Comparison of ENCODE assay signal across 17 cellular contexts in the genomic region with DNA sequence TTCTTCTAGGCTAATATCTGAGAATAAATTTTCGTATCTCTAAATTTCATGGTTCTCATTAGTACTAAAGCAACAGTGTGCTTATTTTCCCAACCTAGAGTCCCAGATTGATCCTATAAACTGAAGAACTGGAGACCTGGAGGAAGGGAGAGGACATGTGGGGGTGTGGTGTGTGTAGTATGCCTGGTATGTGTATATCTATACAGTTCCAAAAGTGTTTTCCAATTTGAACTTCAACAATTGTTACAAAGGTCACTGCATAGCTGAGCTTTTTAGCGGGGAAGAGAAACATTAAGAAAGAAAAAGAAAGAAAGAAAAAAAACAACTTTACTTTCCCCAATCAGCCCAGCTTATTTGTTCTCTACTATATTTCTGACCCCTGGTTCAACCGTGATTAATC.
DNase-seq lines count a peak whose midpoint lies in the region; ATAC-seq and TF ChIP-seq lines count a peak whose summit lies in the region.
"Had no signal": no experiment of that assay in that cellular context is flagged by ENCODE, and none has a peak within 500 bp of the region (broad histone marks: within the 10 kb centered on the region; RNA-seq: fewer than 3 reads in every experiment).

No MANE protein-coding gene starts in this region.

- H3K9me3 ChIP-seq in IMR-90 (ENCODE audit: control insufficient read depth, insufficient read depth, low read length) (no peaks in the 10 kb centered on the region), MM.1S (replicated peaks; ENCODE audit: insufficient read depth, low read length) (no peaks in the 10 kb centered on the region)
- H3K9me3 ChIP-seq: A549 had no signal

- no peaks in the 10 kb centered on the region for H3K79me1 ChIP-seq in IMR-90 (ENCODE audit: low read depth in 1 of 2, low read length in 2 of 2)

- no peaks in the 10 kb centered on the region for H3K9me1 ChIP-seq in IMR-90 (ENCODE audit: insufficient read depth, low read length)

- BruUV-seq in IMR-90 (replicated peaks; lab: Mats Ljungman, UMichigan): no TSS peak

- H3K27me3 Mint-ChIP-seq in nephron (ENCODE audit: low read depth): no peaks in the 10 kb centered on the region
- H3K27me3 Mint-ChIP-seq: CD4-positive, alpha-beta T cell had no signal

- H3K4me1 ChIP-seq in IMR-90 (ENCODE audit: control insufficient read depth, insufficient read depth, low read length) (peaks cover 1% of the 10 kb centered on the region; the same call in 1 of the 2 replicates), MM.1S (ENCODE audit: low read length) (no peaks in the 10 kb centered on the region)
- H3K4me1 ChIP-seq: A549 had no signal

- CTCF ChIA-PET in IMR-90 (lab: Yijun Ruan, JAX): interaction anchor here (0.6 kb wide), 1 partner anchor 38 kb away, joined by 3 read pairs; no protein-coding TSS in a partner anchor

- H3K56ac ChIP-seq in IMR-90 (ENCODE audit: extremely low read depth, insufficient read depth, low read length): no peak overlapping the region

- H2AFZ ChIP-seq in IMR-90 (replicated peaks; ENCODE audit: low read length, poor library complexity): no peak overlapping the region
- no peak overlapping the region for H2AFZ ChIP-seq in MM.1S (ENCODE audit: low read length)

- H3K27ac ChIP-seq in IMR-90 (ENCODE audit: insufficient read depth, low read length): no peak overlapping the region
- no peak overlapping the region for H3K27ac ChIP-seq in MM.1S (ENCODE audit: low read length)
- H3K27ac ChIP-seq: 22Rv1, A549, C4-2B had no signal

- H3K14ac ChIP-seq in IMR-90 (replicated peaks; ENCODE audit: low read depth, low read length): no peak overlapping the region; the same call in 1 of the 2 replicates

- dilution Hi-C loops in IMR-90 (cut with HindIII; ENCODE audit: low sequenced_read_pairs, unreplicated experiment): no loop called here

- no peaks in the 10 kb centered on the region for H3K79me2 ChIP-seq in MM.1S (ENCODE audit: low read length)

- POLR2A ChIA-PET in IMR-90 (lab: Charles Lee; ENCODE audit: unreplicated experiment): no interaction called here

- H3K36me3 Mint-ChIP-seq in nephron (ENCODE audit: low read depth): peaks cover 3% of the 10 kb centered on the region

- intact Hi-C loops in Right ventricle myocardium superior (cut with DNase I): no loop called here
- intact Hi-C loops in cardiac septum (cut with DNase I): no loop called here
- intact Hi-C loops in IMR-90 (cut with micrococcal nuclease): no loop called here

- H2BK120ac ChIP-seq in IMR-90 (ENCODE audit: low read depth, low read length): no peak overlapping the region

- no peak overlapping the region for H3K9ac ChIP-seq in IMR-90 (ENCODE audit: low read depth, low read length)
- H3K9ac ChIP-seq in MM.1S (ENCODE audit: low read length): no peak overlapping the region

- TF ChIP-seq POLR2A in IMR-90 (IDR thresholded peaks at IDR 0.05; ENCODE audit: low read depth, low read length): no peak

- no peak overlapping the region for H2AK5ac ChIP-seq in IMR-90 (ENCODE audit: low read depth, low read length)

- H3K4ac ChIP-seq in IMR-90 (ENCODE audit: low read depth, low read length): no peak overlapping the region

- H4K91ac ChIP-seq in IMR-90 (ENCODE audit: insufficient read depth, low read depth, low read length): no peak overlapping the region

- H3K4me1 Mint-ChIP-seq in nephron: peaks cover 5% of the 10 kb centered on the region

- H3K4me2 ChIP-seq in IMR-90 (ENCODE audit: low read depth, low read length) (peak overlapping the region; percentile 42; the same call in 1 of the 2 replicates), MM.1S (ENCODE audit: low read depth, low read length) (no peak overlapping the region)
- H3K4me2 ChIP-seq: A549 had no signal

- no peak overlapping the region for H2BK15ac ChIP-seq in IMR-90 (ENCODE audit: low read depth, low read length)

- no peak overlapping the region for H2AK9ac ChIP-seq in IMR-90 (replicated peaks; ENCODE audit: low read depth, low read length, poor library complexity)

- no peak for TF ChIP-seq CTCF in IMR-90 (conservative IDR thresholded peaks at IDR 0.05; ENCODE audit: low read depth, low read length)
- no peak for TF ChIP-seq CTCF in nephron (IDR thresholded peaks at IDR 0.05; ENCODE audit: unreplicated experiment in 3 of 3)
- TF ChIP-seq CTCF in MM.1S (IDR thresholded peaks at IDR 0.05; ENCODE audit: low read length): no peak

- no peaks in the 10 kb centered on the region for H3K36me3 ChIP-seq in IMR-90 (ENCODE audit: control insufficient read depth, insufficient read depth, low read length)
- H3K36me3 ChIP-seq in MM.1S (replicated peaks; ENCODE audit: insufficient read depth, low read length): no peaks in the 10 kb centered on the region

- peak; percentile 49 for ATAC-seq in Right ventricle myocardium superior (ENCODE audit: poor library complexity)
- ATAC-seq in IMR-90 (ENCODE audit: low read depth): peak; percentile 86
- ATAC-seq in GM18861 (IDR thresholded peaks at IDR 0.05; ENCODE audit: unreplicated experiment): no peak
- ATAC-seq: A549 had no signal

- H3F3A ChIP-seq in MM.1S (ENCODE audit: insufficient read depth, low read length): no peaks in the 10 kb centered on the region

- H3K27me3 ChIP-seq in IMR-90 (ENCODE audit: control insufficient read depth, insufficient read depth, low read length): no peaks in the 10 kb centered on the region
- no peaks in the 10 kb centered on the region for H3K27me3 ChIP-seq in MM.1S (replicated peaks; ENCODE audit: insufficient read depth, low read length)

- in situ Hi-C loops in IMR-90 (cut with MboI; ENCODE audit: low sequenced_read_pairs): no loop called here

- no peak overlapping the region for H3K4me3 ChIP-seq in IMR-90 (ENCODE audit: insufficient read depth, low read depth, low read length)
- H3K4me3 ChIP-seq in MM.1S (ENCODE audit: low read length): no peak overlapping the region
- H3K4me3 ChIP-seq: A549 had no signal

- H2BK5ac ChIP-seq in IMR-90 (ENCODE audit: low read depth, low read length, poor library complexity, severe bottlenecking): no peak overlapping the region

- H3K9me3 Mint-ChIP-seq in nephron: no peaks in the 10 kb centered on the region
- H3K9me3 Mint-ChIP-seq: CD4-positive, alpha-beta T cell had no signal

- H4K5ac ChIP-seq in IMR-90 (ENCODE audit: low read depth, low read length): no peak overlapping the region

- H3K23ac ChIP-seq in IMR-90 (ENCODE audit: low read depth, low read length): no peak overlapping the region

- H3K27ac Mint-ChIP-seq in nephron: peak overlapping the region; percentile 9 to 83 (median 75)
- H3K27ac Mint-ChIP-seq: CD4-positive, alpha-beta T cell had no signal

- DNase-seq in Right ventricle myocardium superior (no peak), cardiac septum (ENCODE audit: low spot score) (no peak), IMR-90 (peak; percentile 17), fibroblast of peridontal ligament (ENCODE audit: extremely low read depth) (peak; percentile 15), MM.1S (no peak), NCI-H2227 treated with DMSO at 0.1 percent for 48 hours (lab: John Stamatoyannopoulos, UW) (no peak)
- DNase-seq: AML-193; CD4-positive, alpha-beta T cell; DMS153; DMS79; GDM1; HCEC 1CT had no signal

- TF ChIP-seq RAD21 in IMR-90 (IDR thresholded peaks at IDR 0.05; ENCODE audit: low read length): no peak

- H3K18ac ChIP-seq in IMR-90 (ENCODE audit: low read depth, low read length): no peak overlapping the region

- no CpG with 5 or more reads among the region's 3 CpGs for WGBS in IMR-90 (ENCODE audit: extremely low coverage in 2 of 2, insufficient read length in 1 of 2), 2 experiments

- no peak overlapping the region for H2BK20ac ChIP-seq in IMR-90 (ENCODE audit: low read depth, low read length)

- no peaks in the 10 kb centered on the region for H3K9me2 ChIP-seq in MM.1S (replicated peaks; ENCODE audit: insufficient read depth, low read length)

- H4K8ac ChIP-seq in IMR-90 (ENCODE audit: low read depth in 2 of 2, low read length in 2 of 2): no peak overlapping the region

- H3K4me3 Mint-ChIP-seq in nephron: peak overlapping the region in 1 of 3 experiments; percentile 5
- H3K4me3 Mint-ChIP-seq: CD4-positive, alpha-beta T cell had no signal

- no peaks in the 10 kb centered on the region for H4K20me1 ChIP-seq in IMR-90 (ENCODE audit: insufficient read depth, low read length)
- no peaks in the 10 kb centered on the region for H4K20me1 ChIP-seq in MM.1S (ENCODE audit: insufficient read depth, low read length)

TF ChIP-seq in IMR-90, 13 proteins besides CTCF, POLR2A, EP300 and RAD21:
- TF ChIP-seq CEBPB (IDR thresholded peaks at IDR 0.05; ENCODE audit: low read depth, low read length): no peak
- TF ChIP-seq RCOR1 (IDR thresholded peaks at IDR 0.05; ENCODE audit: insufficient replicate concordance, low read length): no peak
- TF ChIP-seq NFE2L2 (IDR thresholded peaks at IDR 0.05; ENCODE audit: low read depth, low read length): no peak
- TF ChIP-seq MXI1 (IDR thresholded peaks at IDR 0.05; ENCODE audit: borderline replicate concordance, low read depth, low read length): no peak
- TF ChIP-seq, protein P1, sequence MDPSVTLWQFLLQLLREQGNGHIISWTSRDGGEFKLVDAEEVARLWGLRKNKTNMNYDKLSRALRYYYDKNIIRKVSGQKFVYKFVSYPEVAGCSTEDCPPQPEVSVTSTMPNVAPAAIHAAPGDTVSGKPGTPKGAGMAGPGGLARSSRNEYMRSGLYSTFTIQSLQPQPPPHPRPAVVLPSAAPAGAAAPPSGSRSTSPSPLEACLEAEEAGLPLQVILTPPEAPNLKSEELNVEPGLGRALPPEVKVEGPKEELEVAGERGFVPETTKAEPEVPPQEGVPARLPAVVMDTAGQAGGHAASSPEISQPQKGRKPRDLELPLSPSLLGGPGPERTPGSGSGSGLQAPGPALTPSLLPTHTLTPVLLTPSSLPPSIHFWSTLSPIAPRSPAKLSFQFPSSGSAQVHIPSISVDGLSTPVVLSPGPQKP (IDR thresholded peaks at IDR 0.05; ENCODE audit: borderline replicate concordance, low read depth, low read length): no peak
- TF ChIP-seq MAFK (IDR thresholded peaks at IDR 0.05; ENCODE audit: low read depth, low read length): no peak
- no peak for TF ChIP-seq FOS (IDR thresholded peaks at IDR 0.05; ENCODE audit: low read depth, low read length)
- TF ChIP-seq BHLHE40 (IDR thresholded peaks at IDR 0.05; ENCODE audit: low read depth, low read length): no peak
- TF ChIP-seq CHD1 (IDR thresholded peaks at IDR 0.05; ENCODE audit: low read depth, low read length): no peak
- no peak for TF ChIP-seq SMC3 (IDR thresholded peaks at IDR 0.05; ENCODE audit: low read depth, low read length)
- no peak for TF ChIP-seq RFX5 (IDR thresholded peaks at IDR 0.05; ENCODE audit: low read depth, low read length)
- TF ChIP-seq, protein P2, sequence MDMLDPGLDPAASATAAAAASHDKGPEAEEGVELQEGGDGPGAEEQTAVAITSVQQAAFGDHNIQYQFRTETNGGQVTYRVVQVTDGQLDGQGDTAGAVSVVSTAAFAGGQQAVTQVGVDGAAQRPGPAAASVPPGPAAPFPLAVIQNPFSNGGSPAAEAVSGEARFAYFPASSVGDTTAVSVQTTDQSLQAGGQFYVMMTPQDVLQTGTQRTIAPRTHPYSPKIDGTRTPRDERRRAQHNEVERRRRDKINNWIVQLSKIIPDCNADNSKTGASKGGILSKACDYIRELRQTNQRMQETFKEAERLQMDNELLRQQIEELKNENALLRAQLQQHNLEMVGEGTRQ (IDR thresholded peaks at IDR 0.05; ENCODE audit: low read depth, low read length): no peak
- no peak for TF ChIP-seq MAZ (IDR thresholded peaks at IDR 0.05; ENCODE audit: borderline replicate concordance, low read depth, low read length)

Comparison
In these comparisons a context has a peak if more than half of its experiments do, and no peak if none do; other contexts are left out.
1. DNase-seq: peak in IMR-90 (single experiment) and fibroblast of peridontal ligament (single experiment); none in Right ventricle myocardium superior (single experiment), cardiac septum (single experiment), MM.1S (single experiment) and NCI-H2227 treated with DMSO at 0.1 percent for 48 hours (single experiment).